ENCODE assay signal across 23 cellular contexts in the genomic region with DNA sequence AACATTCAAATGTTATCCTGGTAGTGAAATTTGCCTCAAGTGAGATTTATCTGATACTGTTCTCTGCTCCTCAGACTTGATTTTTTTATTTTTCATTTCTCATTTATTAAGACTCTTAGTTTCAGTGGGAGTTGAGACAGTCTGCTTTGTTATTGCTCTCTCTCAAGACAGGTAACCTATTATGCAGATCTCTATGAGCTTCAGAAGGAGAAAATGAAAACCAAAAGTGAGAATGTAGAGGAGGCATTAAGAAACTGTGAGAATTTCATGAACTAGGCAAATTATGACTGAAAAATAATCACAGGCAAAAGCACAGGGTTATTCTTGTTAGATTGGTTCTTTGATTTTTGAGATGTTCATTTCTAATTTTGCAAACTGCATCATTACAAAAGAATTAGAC.
A peak's percentile ranks its signal among the peaks of the same experiment; 100 is the strongest.
DNase-seq lines count a peak whose midpoint lies in the region; ATAC-seq and TF ChIP-seq lines count a peak whose summit lies in the region.
"Had no signal": no experiment of that assay in that cellular context is flagged by ENCODE, and none has a peak within 500 bp of the region (broad histone marks: within the 10 kb centered on the region; RNA-seq: fewer than 3 reads in every experiment).

No MANE protein-coding gene starts in this region.

- no peak for TF ChIP-seq CTCF in GM20000 (IDR thresholded peaks at IDR 0.05; ENCODE audit: extremely low read depth, missing control alignments)

- ATAC-seq in GM18861 (IDR thresholded peaks at IDR 0.05; ENCODE audit: unreplicated experiment): peak; percentile 41
- ATAC-seq in HG02885 (IDR thresholded peaks at IDR 0.05; ENCODE audit: poor library complexity, unreplicated experiment): peak; percentile 55
- ATAC-seq in HG03520 (IDR thresholded peaks at IDR 0.05; ENCODE audit: unreplicated experiment): peak; percentile 72
- ATAC-seq in HG03521 (IDR thresholded peaks at IDR 0.05; ENCODE audit: unreplicated experiment): no peak
- ATAC-seq: activated T-cell treated with anti-CD3 and anti-CD28 coated beads, Interleukin-2, amount 50 U/mL, for 4 hours; body of pancreas; CD8-positive, alpha-beta T cell; foreskin keratinocyte; HepG2; left lung; Panc1 had no signal

- DNase-seq in GM20000 (ENCODE audit: low spot score) (peak; percentile 2), NK-92 (lab: John Stamatoyannopoulos, UW; ENCODE audit: unreplicated experiment) (no peak), NCI-H1092 (lab: John Stamatoyannopoulos, UW) (no peak), NCI-H69 (lab: John Stamatoyannopoulos, UW) (no peak)
- DNase-seq: activated CD4-positive, alpha-beta T cell treated with anti-CD3 and anti-CD28 coated beads, Interleukin-2, amount 50 U/mL, for 1 hour; activated T-cell treated with anti-CD3 and anti-CD28 coated beads, Interleukin-2, amount 50 U/mL, for 4 hours; body of pancreas; CD8-positive, alpha-beta T cell; DMS79 treated with DMSO at 0.1 percent for 48 hours; foreskin keratinocyte; left lung; MG63; NCI-H2081; NCI-H524; nucleus accumbens; sigmoid colon; stimulated activated CD4-positive, alpha-beta T cell treated with anti-CD3 and anti-CD28 coated beads, Interleukin-1b, Interleukin-23, amount 100 ng/mL, for 48 hours had no signal
